ENCODE assay signal across 10 cellular contexts in genomic region chr10:103896225-103896624, GRCh38. TPM values are rescaled to one million over a fixed set of nuclear protein-coding genes. Genes with fewer than 3 reads are reported as not detected.
DNase-seq lines count a peak whose midpoint lies in the region; ATAC-seq and TF ChIP-seq lines count a peak whose summit lies in the region.
"Had no signal": no experiment of that assay in that cellular context is flagged by ENCODE, and none has a peak within 500 bp of the region (broad histone marks: within the 10 kb centered on the region; RNA-seq: fewer than 3 reads in every experiment).

No MANE protein-coding gene starts in this region.

- H3K4me1 ChIP-seq in skeletal muscle satellite cell (ENCODE audit: control insufficient read depth, insufficient read depth, low read length) = peaks cover 32% of the 10 kb centered on the region

- no peaks in the 10 kb centered on the region for H3K27me3 ChIP-seq in skeletal muscle satellite cell (ENCODE audit: control insufficient read depth, insufficient read depth, low read length)

- no peaks in the 10 kb centered on the region for H3K9me3 ChIP-seq in skeletal muscle satellite cell (replicated peaks; ENCODE audit: low read length)

- POLR2A ChIA-PET in activated CD4-positive, alpha-beta memory T cell treated with anti-CD3 and anti-CD28 coated beads for 36 hours (lab: Charles Lee) = no interaction called here

- H3K4me3 ChIP-seq in fibroblast of the aortic adventitia (ENCODE audit: low read depth, low read length) = no peak overlapping the region
- peak overlapping the region; percentile 37 for H3K4me3 ChIP-seq in skeletal muscle satellite cell (ENCODE audit: low read length)

- TF ChIP-seq CTCF in fibroblast of the aortic adventitia (IDR thresholded peaks at IDR 0.05; ENCODE audit: insufficient read depth, low read length) = no peak

- no peak overlapping the region for H3K4me3 Mint-ChIP-seq in activated CD4-positive, alpha-beta memory T cell treated with anti-CD3 and anti-CD28 coated beads for 36 hours

- H3K9me3 Mint-ChIP-seq in activated CD4-positive, alpha-beta memory T cell treated with anti-CD3 and anti-CD28 coated beads for 36 hours = no peaks in the 10 kb centered on the region

- peaks cover 48% of the 10 kb centered on the region for H3K36me3 Mint-ChIP-seq in activated CD4-positive, alpha-beta memory T cell treated with anti-CD3 and anti-CD28 coated beads for 36 hours

- CTCF ChIA-PET in activated CD4-positive, alpha-beta memory T cell treated with anti-CD3 and anti-CD28 coated beads for 36 hours (lab: Charles Lee) = no interaction called here

- intact Hi-C loops in activated CD4-positive, alpha-beta memory T cell treated with anti-CD3 and anti-CD28 coated beads for 36 hours (cut with micrococcal nuclease) = no loop called here
- intact Hi-C loops in posterior vena cava (cut with DNase I) = no loop called here

- ATAC-seq in GM19035 (IDR thresholded peaks at IDR 0.05; ENCODE audit: unreplicated experiment) = no peak
- no peak for ATAC-seq in HG03280 (IDR thresholded peaks at IDR 0.05; ENCODE audit: unreplicated experiment)

- no peaks in the 10 kb centered on the region for H3K27me3 Mint-ChIP-seq in activated CD4-positive, alpha-beta memory T cell treated with anti-CD3 and anti-CD28 coated beads for 36 hours

- peaks cover 30% of the 10 kb centered on the region for H3K36me3 ChIP-seq in skeletal muscle satellite cell (ENCODE audit: insufficient read depth, low read length)

- peak overlapping the region; percentile 52 for H3K4me2 ChIP-seq in skeletal muscle satellite cell (ENCODE audit: low read length)

- DNase-seq in H4 (ENCODE audit: low spot score) = peak; percentile 68
- DNase-seq in activated CD4-positive, alpha-beta memory T cell treated with anti-CD3 and anti-CD28 coated beads for 36 hours = no peak
- peak; percentile 11 for DNase-seq in fibroblast of the aortic adventitia (ENCODE audit: low read depth)
- DNase-seq in NK-92 (lab: John Stamatoyannopoulos, UW; ENCODE audit: unreplicated experiment) = no peak
- no peak for DNase-seq in posterior vena cava (ENCODE audit: low spot score)
- DNase-seq: NCI-H1436 treated with DMSO at 0.1 percent for 48 hours, substantia nigra had no signal

- H3K9ac ChIP-seq in skeletal muscle satellite cell (ENCODE audit: low read depth, low read length) = peak overlapping the region; percentile 54

- H3K4me1 Mint-ChIP-seq in activated CD4-positive, alpha-beta memory T cell treated with anti-CD3 and anti-CD28 coated beads for 36 hours (ENCODE audit: low read depth) = peaks cover 67% of the 10 kb centered on the region

- H3K27ac Mint-ChIP-seq in activated CD4-positive, alpha-beta memory T cell treated with anti-CD3 and anti-CD28 coated beads for 36 hours = peak overlapping the region; percentile 82

RNA-seq across cellular contexts. Expression of gene STN1, which starts 21.8 kb away (rescaled TPM):
- 24.9 and 30.2 TPM in 2 replicates for total RNA-seq in H4 (2014; rRNA removed; shearing (Covaris generic))
- total RNA-seq in activated CD4-positive, alpha-beta memory T cell treated with anti-CD3 and anti-CD28 coated beads for 36 hours = 10 to 100 TPM; 56.1 to 57.0 TPM
- total RNA-seq in fibroblast of the aortic adventitia (ENCODE audit: low replicate concordance) = 18.4 and 34.9 TPM in 2 replicates
- 28.1 and 42.4 TPM in 2 replicates for total RNA-seq in skeletal muscle satellite cell (2012; rRNA removed)
- 10 to 100 TPM; 18.2 to 18.6 TPM for total RNA-seq in posterior vena cava

RNA-seq across cellular contexts. Expression of gene SH3PXD2A, which starts 40.8 kb away (rescaled TPM):
- 1.2 and 1.7 TPM in 2 replicates for total RNA-seq in H4 (2014; rRNA removed; shearing (Covaris generic))
- total RNA-seq in activated CD4-positive, alpha-beta memory T cell treated with anti-CD3 and anti-CD28 coated beads for 36 hours = 10 to 100 TPM in 1 of 2 experiments, 1 to 10 TPM in 1; 10.0 to 10.3 TPM
- 15.8 and 20.4 TPM in 2 replicates for total RNA-seq in fibroblast of the aortic adventitia (ENCODE audit: low replicate concordance)
- 14.4 and 17.0 TPM in 2 replicates for total RNA-seq in skeletal muscle satellite cell (2012; rRNA removed)
- total RNA-seq in posterior vena cava = 10 to 100 TPM; 62.6 to 93.6 TPM

Comparison
In these comparisons a context has a peak if more than half of its experiments do, and no peak if none do; other contexts are left out.
1. DNase-seq: peak in H4 (single experiment) and fibroblast of the aortic adventitia (single experiment); none in activated CD4-positive, alpha-beta memory T cell treated with anti-CD3 and anti-CD28 coated beads for 36 hours (single experiment), NK-92 (single experiment) and posterior vena cava (single experiment).